ENCODE assay signal across 24 cellular contexts in the genomic region with DNA sequence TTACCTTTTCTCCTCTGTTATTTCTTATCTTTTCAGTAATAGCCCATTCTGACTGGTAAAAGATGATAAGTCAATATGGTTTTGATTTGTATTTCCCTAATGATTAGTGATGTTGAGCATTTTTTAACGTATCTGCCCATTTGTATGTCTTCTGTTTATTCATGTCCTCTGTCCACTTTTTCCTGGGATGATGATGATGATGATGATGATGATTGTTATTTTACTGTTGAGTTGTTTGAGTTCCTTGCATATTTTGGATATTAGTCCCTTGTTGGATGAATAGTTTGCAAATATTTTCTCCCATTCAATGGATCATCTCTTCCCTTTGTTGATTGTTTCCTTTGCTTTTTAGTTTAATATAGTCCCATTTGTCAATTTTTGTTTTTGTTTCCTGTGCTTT. TPM values are rescaled to one million over a fixed set of nuclear protein-coding genes. Genes with fewer than 3 reads are reported as not detected.
DNase-seq lines count a peak whose midpoint lies in the region; ATAC-seq and TF ChIP-seq lines count a peak whose summit lies in the region.
"Had no signal": no experiment of that assay in that cellular context is flagged by ENCODE, and none has a peak within 500 bp of the region (broad histone marks: within the 10 kb centered on the region; RNA-seq: fewer than 3 reads in every experiment).

No MANE protein-coding gene starts in this region.

- no peak overlapping the region for H4K91ac ChIP-seq in IMR-90 (ENCODE audit: insufficient read depth, low read depth, low read length)

- DNase-seq in ELR (ENCODE audit: low read depth) (peak; percentile 83), IMR-90 (peak; percentile 61), fibroblast of gingiva (ENCODE audit: low read depth) (peak; percentile 24), osteocyte (ENCODE audit: extremely low spot score, unreplicated experiment) (no peak), AG20443 (ENCODE audit: low spot score) (no peak), iPS-NIHi11 (ENCODE audit: low spot score) (no peak), substantia nigra (lab: John Stamatoyannopoulos, UW) (no peak)
- DNase-seq: activated CD4-positive, alpha-beta T cell treated with anti-CD3 and anti-CD28 coated beads, Interleukin-2, amount 50 U/mL, for 1 hour; BE2C; cerebellar nuclear complex; COR-L47; effector memory CD4-positive, alpha-beta T cell; head of caudate nucleus; left ventricle myocardium inferior; NCI-H146; stimulated activated CD4-positive, alpha-beta T cell treated with anti-CD3 and anti-CD28 coated beads, Interleukin-1b, Interleukin-23, amount 100 ng/mL, for 48 hours had no signal

- POLR2A ChIA-PET in IMR-90 (lab: Charles Lee; ENCODE audit: unreplicated experiment) = interaction anchor here (0.6 kb wide), 1 partner anchor 1466 kb away, joined by 3 read pairs; no protein-coding TSS in a partner anchor

- no peaks in the 10 kb centered on the region for H3K27me3 ChIP-seq in IMR-90 (ENCODE audit: control insufficient read depth, insufficient read depth, low read length)
- H3K27me3 ChIP-seq: ascending aorta, BE2C, esophagus muscularis mucosa, suprapubic skin had no signal

- no peak overlapping the region for H2AK9ac ChIP-seq in IMR-90 (replicated peaks; ENCODE audit: low read depth, low read length, poor library complexity)

- H3K14ac ChIP-seq in IMR-90 (replicated peaks; ENCODE audit: low read depth, low read length) = peak overlapping the region; percentile 64; the same call in 1 of the 2 replicates

- no peak overlapping the region for H2BK15ac ChIP-seq in IMR-90 (ENCODE audit: low read depth, low read length)

- no peaks in the 10 kb centered on the region for H3K36me3 ChIP-seq in IMR-90 (ENCODE audit: control insufficient read depth, insufficient read depth, low read length)
- H3K36me3 ChIP-seq: ascending aorta, BE2C, esophagus muscularis mucosa, left ventricle myocardium inferior, suprapubic skin had no signal

- no peak overlapping the region for H4K5ac ChIP-seq in IMR-90 (ENCODE audit: low read depth, low read length)

- H4K20me1 ChIP-seq in IMR-90 (ENCODE audit: insufficient read depth, low read length) = no peaks in the 10 kb centered on the region

- intact Hi-C loops in IMR-90 (cut with micrococcal nuclease) = no loop called here

- no peak for TF ChIP-seq POLR2A in IMR-90 (IDR thresholded peaks at IDR 0.05; ENCODE audit: low read depth, low read length)

- peak; percentile 28 for ATAC-seq in IMR-90 (ENCODE audit: low read depth)
- ATAC-seq: activated naive CD4-positive, alpha-beta T cell treated with anti-CD3 and anti-CD28 coated beads, Interleukin-2, amount 50 U/mL, for 72 hours; GM23338 had no signal

- no peak overlapping the region for H3K4me2 ChIP-seq in IMR-90 (ENCODE audit: low read depth, low read length)
- H3K4me2 ChIP-seq: GM23338 had no signal

- dilution Hi-C loops in IMR-90 (cut with HindIII; ENCODE audit: low sequenced_read_pairs, unreplicated experiment) = loop anchor here (25.0 kb wide), 1 partner anchor 195 kb away; no protein-coding TSS in a partner anchor

- H2BK20ac ChIP-seq in IMR-90 (ENCODE audit: low read depth, low read length) = peak overlapping the region; percentile 52; the same call in 1 of the 2 replicates

- H3K56ac ChIP-seq in IMR-90 (ENCODE audit: extremely low read depth, insufficient read depth, low read length) = no peak overlapping the region; the same call in 1 of the 2 replicates

- WGBS in IMR-90 (ENCODE audit: extremely low coverage in 2 of 2, insufficient read length in 1 of 2), 2 experiments = no CpG with 5 or more reads among the region's 1 CpG

- H3K18ac ChIP-seq in IMR-90 (ENCODE audit: low read depth, low read length) = no peak overlapping the region

- no peaks in the 10 kb centered on the region for H3K9me3 ChIP-seq in IMR-90 (ENCODE audit: control insufficient read depth, insufficient read depth, low read length)
- H3K9me3 ChIP-seq: ascending aorta, BE2C, esophagus muscularis mucosa, left ventricle myocardium inferior, suprapubic skin had no signal

- no peak overlapping the region for H3K23ac ChIP-seq in IMR-90 (ENCODE audit: low read depth, low read length)

- no peaks in the 10 kb centered on the region for H3K79me1 ChIP-seq in IMR-90 (ENCODE audit: low read depth in 1 of 2, low read length in 2 of 2)

- H3K4me3 ChIP-seq in IMR-90 (ENCODE audit: insufficient read depth, low read depth, low read length) = no peak overlapping the region
- H3K4me3 ChIP-seq: ascending aorta, esophagus muscularis mucosa, GM23338, left ventricle myocardium inferior, SK-N-MC, suprapubic skin had no signal

- no peak for TF ChIP-seq RAD21 in IMR-90 (IDR thresholded peaks at IDR 0.05; ENCODE audit: low read length)

- H2BK5ac ChIP-seq in IMR-90 (ENCODE audit: low read depth, low read length, poor library complexity, severe bottlenecking) = peak overlapping the region; percentile 86

- H3K27ac ChIP-seq in IMR-90 (ENCODE audit: insufficient read depth, low read length) (no peak overlapping the region), substantia nigra (ENCODE audit: low read depth, low read length, poor library complexity, severe bottlenecking) (no peak overlapping the region)
- H3K27ac ChIP-seq: ascending aorta, esophagus muscularis mucosa, left ventricle myocardium inferior, SK-N-MC, suprapubic skin had no signal

- TF ChIP-seq CTCF in IMR-90 (conservative IDR thresholded peaks at IDR 0.05; ENCODE audit: low read depth, low read length) = no peak
- no peak for TF ChIP-seq CTCF in osteocyte (IDR thresholded peaks at IDR 0.05)

- no peak overlapping the region for H2AFZ ChIP-seq in IMR-90 (replicated peaks; ENCODE audit: low read length, poor library complexity)
- H2AFZ ChIP-seq: GM23338 had no signal

- H3K4me1 ChIP-seq in IMR-90 (ENCODE audit: control insufficient read depth, insufficient read depth, low read length) = no peaks in the 10 kb centered on the region
- H3K4me1 ChIP-seq: ascending aorta, left ventricle myocardium inferior, suprapubic skin had no signal

- H3K27me3 Mint-ChIP-seq in osteocyte (ENCODE audit: unreplicated experiment) = no peaks in the 10 kb centered on the region

- H3K4ac ChIP-seq in IMR-90 (ENCODE audit: low read depth, low read length) = peak overlapping the region; percentile 66; the same call in 1 of the 2 replicates

- no peaks in the 10 kb centered on the region for H3K9me1 ChIP-seq in IMR-90 (ENCODE audit: insufficient read depth, low read length)

- no TSS peak for BruUV-seq in IMR-90 (replicated peaks; lab: Mats Ljungman, UMichigan)

- H3K4me3 Mint-ChIP-seq in osteocyte (ENCODE audit: unreplicated experiment) = no peak overlapping the region
- H3K4me3 Mint-ChIP-seq: GM23338; nephron; T-helper 2 cell treated with Interferon-gamma antibody and Interleukin-4, amounts not matched to agents 5 μg/mL and 100 μg/mL, for 36 hours had no signal

- H3K9ac ChIP-seq in IMR-90 (ENCODE audit: low read depth, low read length) = no peak overlapping the region

- H3K4me1 Mint-ChIP-seq in osteocyte (ENCODE audit: unreplicated experiment) = peaks cover 29% of the 10 kb centered on the region
- H3K4me1 Mint-ChIP-seq: GM23338, nephron had no signal

- 0 out of 4 replicates have a peak overlapping the region, but pooled peaks of 1 of the 2 experiments have one; percentile 28 for H4K8ac ChIP-seq in IMR-90 (ENCODE audit: low read depth in 2 of 2, low read length in 2 of 2)

- H2AK5ac ChIP-seq in IMR-90 (ENCODE audit: low read depth, low read length) = no peak overlapping the region

- CTCF ChIA-PET in IMR-90 (lab: Yijun Ruan, JAX) = interaction anchor here (1.2 to 3.1 kb wide), 2 partner anchors 137 to 200 kb away, joined by 3 to 35 read pairs; no protein-coding TSS in a partner anchor

- in situ Hi-C loops in IMR-90 (cut with MboI; ENCODE audit: low sequenced_read_pairs) = loop anchor here (5.0 kb wide), 1 partner anchor 1055 kb away; no protein-coding TSS in a partner anchor

- peak overlapping the region; percentile 69; the same call in 1 of the 2 replicates for H2BK120ac ChIP-seq in IMR-90 (ENCODE audit: low read depth, low read length)

- no peaks in the 10 kb centered on the region for H3K36me3 Mint-ChIP-seq in osteocyte (ENCODE audit: unreplicated experiment)
- H3K36me3 Mint-ChIP-seq: activated naive CD4-positive, alpha-beta T cell treated with anti-CD3 and anti-CD28 coated beads, Interleukin-2, amount 50 U/mL, for 72 hours had no signal

- H3K27ac Mint-ChIP-seq in osteocyte (ENCODE audit: unreplicated experiment) = peak overlapping the region; percentile 39
- H3K27ac Mint-ChIP-seq: activated naive CD4-positive, alpha-beta T cell treated with anti-CD3 and anti-CD28 coated beads, Interleukin-2, amount 50 U/mL, for 72 hours; GM23338; nephron; T-helper 2 cell treated with Interferon-gamma antibody and Interleukin-4, amounts not matched to agents 5 μg/mL and 100 μg/mL, for 36 hours had no signal

- H3K9me3 Mint-ChIP-seq in osteocyte (ENCODE audit: unreplicated experiment) = no peaks in the 10 kb centered on the region
- H3K9me3 Mint-ChIP-seq: activated naive CD4-positive, alpha-beta T cell treated with anti-CD3 and anti-CD28 coated beads, Interleukin-2, amount 50 U/mL, for 72 hours; GM23338; nephron; T-helper 2 cell treated with Interferon-gamma antibody and Interleukin-4, amounts not matched to agents 5 μg/mL and 100 μg/mL, for 36 hours had no signal

TF ChIP-seq in IMR-90, 13 proteins besides CTCF, POLR2A, EP300 and RAD21:
- TF ChIP-seq MAFK (IDR thresholded peaks at IDR 0.05; ENCODE audit: low read depth, low read length) = no peak
- TF ChIP-seq BHLHE40 (IDR thresholded peaks at IDR 0.05; ENCODE audit: low read depth, low read length) = no peak

RNA-seq across cellular contexts. Expression of a gene that starts 27.0 kb away (rescaled TPM):
- total RNA-seq in IMR-90 (2012; rRNA removed) = 28.0 and 31.1 TPM in 2 replicates
- 10.9 and 11.4 TPM in 2 replicates for polyA plus RNA-seq in IMR-90 (2012; rRNA removed)
- 1.5 and 3.1 TPM in 2 replicates for polyA plus RNA-seq in IMR-90 (2012; cell fraction: cytosol; rRNA removed)
- polyA plus RNA-seq in IMR-90 (2012; cell fraction: nucleus; rRNA removed; ENCODE audit: low replicate concordance) = 19.0 and 31.7 TPM in 2 replicates
- total RNA-seq in osteocyte = 16.7 and 19.6 TPM in 2 replicates

RNA-seq across cellular contexts. Expression of a gene that starts 27.1 kb away (rescaled TPM):
- 10.8 and 11.7 TPM in 2 replicates for total RNA-seq in IMR-90 (2012; rRNA removed)
- polyA plus RNA-seq in IMR-90 (2012; rRNA removed) = 11.7 and 12.5 TPM in 2 replicates
- 5.8 and 5.9 TPM in 2 replicates for polyA plus RNA-seq in IMR-90 (2012; cell fraction: cytosol; rRNA removed)
- 9.0 and 29.1 TPM in 2 replicates for polyA plus RNA-seq in IMR-90 (2012; cell fraction: nucleus; rRNA removed; ENCODE audit: low replicate concordance)
- 19.7 and 25.3 TPM in 2 replicates for total RNA-seq in osteocyte

RNA-seq across cellular contexts. Expression of a gene that starts 33.5 kb away (rescaled TPM):
- total RNA-seq in IMR-90 (2012; rRNA removed) = 13.9 and 16.0 TPM in 2 replicates
- 3.6 TPM in 2 replicates for polyA plus RNA-seq in IMR-90 (2012; rRNA removed)
- polyA plus RNA-seq in IMR-90 (2012; cell fraction: cytosol; rRNA removed) = 1.3 and 1.6 TPM in 2 replicates
- 9.9 and 15.0 TPM in 2 replicates for polyA plus RNA-seq in IMR-90 (2012; cell fraction: nucleus; rRNA removed; ENCODE audit: low replicate concordance)
- 44.9 and 45.3 TPM in 2 replicates for total RNA-seq in osteocyte

Comparison
In these comparisons a context has a peak if more than half of its experiments do, and no peak if none do; other contexts are left out.
1. DNase-seq: peak in ELR (single experiment), IMR-90 (single experiment) and fibroblast of gingiva (single experiment); none in osteocyte (single experiment), AG20443 (single experiment), iPS-NIHi11 (single experiment) and substantia nigra (0 of 49).